Comparison of ENCODE assay signal across 17 cellular contexts in the genomic region with DNA sequence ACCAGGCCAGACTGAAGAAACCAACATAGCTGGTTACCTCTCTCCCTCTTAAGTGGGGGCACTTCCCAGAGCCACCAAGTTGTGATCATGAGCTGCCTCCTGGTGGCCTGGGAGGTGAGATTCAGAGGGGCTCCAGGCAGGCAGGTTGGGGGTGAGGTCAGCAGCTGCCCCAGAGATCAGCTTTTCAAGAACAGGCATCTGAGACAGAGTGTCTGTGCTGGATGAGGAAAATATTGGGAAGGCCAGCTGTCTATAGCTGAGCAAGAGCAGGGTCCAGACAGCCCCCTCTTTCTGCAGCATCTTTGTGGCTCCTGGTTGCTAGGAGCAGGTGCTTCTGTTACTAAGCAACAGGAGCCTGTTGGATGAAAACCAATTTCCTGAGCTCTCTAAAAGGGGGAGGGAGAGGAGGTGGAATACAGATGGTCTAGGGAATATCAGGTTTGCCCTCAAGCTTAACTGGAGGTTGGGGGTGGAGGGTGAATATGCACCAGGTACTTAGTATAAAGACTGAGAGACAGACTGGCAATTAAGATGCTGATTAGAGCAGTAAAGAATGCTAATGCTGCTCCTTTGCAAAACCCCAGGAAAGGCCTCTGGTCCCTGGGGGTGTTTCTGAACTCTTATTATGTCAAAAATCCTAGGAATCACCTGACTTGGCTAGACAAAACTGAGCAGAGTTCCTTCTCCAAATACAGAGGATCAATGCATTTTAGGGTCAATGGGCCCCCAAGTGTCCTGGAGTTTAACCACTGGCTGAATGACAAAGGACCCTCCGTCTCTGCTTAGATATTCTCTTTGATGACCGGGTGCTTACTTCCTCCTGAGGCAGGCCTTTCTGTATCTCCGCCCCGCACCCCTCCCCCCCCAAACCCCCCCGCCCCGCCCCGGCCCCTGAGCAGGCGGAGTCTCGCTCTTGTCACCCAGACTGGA. TPM values are rescaled to one million over a fixed set of nuclear protein-coding genes. Genes with fewer than 3 reads are reported as not detected.
A peak's percentile ranks its signal among the peaks of the same experiment; 100 is the strongest.
DNase-seq lines count a peak whose midpoint lies in the region; ATAC-seq lines count a peak whose summit lies in the region.
"Had no signal": no experiment of that assay in that cellular context is flagged by ENCODE, and none has a peak within 500 bp of the region (broad histone marks: within the 10 kb centered on the region; RNA-seq: fewer than 3 reads in every experiment).

No MANE protein-coding gene starts in this region.

- H3K4me1 ChIP-seq in HUES48 (ENCODE audit: control insufficient read depth, insufficient read depth, low read length) (peaks cover 27% of the 10 kb centered on the region), NT2/D1 (ENCODE audit: insufficient read depth, insufficient read length) (peaks cover 5% of the 10 kb centered on the region)
- H3K4me1 ChIP-seq: SJSA1 had no signal

- H3K36me3 ChIP-seq in HUES48 (ENCODE audit: control insufficient read depth, insufficient read depth, low read length), result no peaks in the 10 kb centered on the region
- no peaks in the 10 kb centered on the region for H3K36me3 ChIP-seq in NT2/D1 (ENCODE audit: insufficient read depth, insufficient read length, low read length)
- H3K36me3 ChIP-seq: SJSA1 had no signal

- DNase-seq in DMS79 (lab: John Stamatoyannopoulos, UW) (peak; percentile 69), NT2/D1 (ENCODE audit: low read depth, low spot score) (peak; percentile 92), iPS-NIHi11 (ENCODE audit: low spot score) (peak; percentile 59), left colon (no peak), A172 (ENCODE audit: low spot score) (no peak)
- no peak for DNase-seq in stimulated activated CD4-positive, alpha-beta T cell treated with anti-CD3 and anti-CD28 coated beads, Interleukin-4, amount 100 ng/mL, for 4 hours
- DNase-seq: activated CD4-positive, alpha-beta T cell treated with anti-CD3 and anti-CD28 coated beads, Interleukin-2, amount 50 U/mL, for 1 hour; NCI-H1930; stimulated activated naive B cell treated with anti-CD40 and anti-IgM and Interleukin-4, amounts not matched to agents 10 μg/mL and 1 μg/mL and 100 μg/mL, for 72 hours had no signal

- H3K9me3 ChIP-seq in HUES48 (ENCODE audit: control insufficient read depth, insufficient read depth, low read length), result no peaks in the 10 kb centered on the region
- H3K9me3 ChIP-seq in NT2/D1 (ENCODE audit: insufficient read depth, low read length), result peaks cover 37% of the 10 kb centered on the region; the same call in 1 of the 2 replicates
- H3K9me3 ChIP-seq: SJSA1 had no signal

- intact Hi-C loops in left colon (cut with DNase I, micrococcal nuclease), result no loop called here

- ATAC-seq in left colon (no peak), GM18867 (IDR thresholded peaks at IDR 0.05; ENCODE audit: unreplicated experiment) (no peak)
- ATAC-seq: activated naive CD4-positive, alpha-beta T cell treated with anti-CD3 and anti-CD28 coated beads, Interleukin-2, amount 50 U/mL, for 72 hours had no signal

- H3K27me3 ChIP-seq in HUES48 (ENCODE audit: control insufficient read depth, insufficient read depth, low read length), result peaks cover 8% of the 10 kb centered on the region; the same call in 1 of the 2 replicates
- no peaks in the 10 kb centered on the region for H3K27me3 ChIP-seq in NT2/D1 (ENCODE audit: insufficient read depth, insufficient read length)
- H3K27me3 ChIP-seq: SJSA1 had no signal

- H3K9ac ChIP-seq in HUES48 (ENCODE audit: low read depth, low read length) (no peak overlapping the region), NT2/D1 (ENCODE audit: insufficient read length, low read depth) (no peak overlapping the region)

- H3K27ac ChIP-seq in HUES48 (ENCODE audit: low read depth, low read length), result peak overlapping the region; percentile 81
- H3K27ac ChIP-seq: HL-60, SJSA1 had no signal

- H3K4me3 ChIP-seq in HUES48 (ENCODE audit: low read depth, low read length) (no peak overlapping the region), NT2/D1 (ENCODE audit: insufficient read length, low read depth) (no peak overlapping the region)
- H3K4me3 ChIP-seq: SJSA1 had no signal

RNA-seq across cellular contexts. Expression of a gene that starts 21.4 kb away (rescaled TPM):
- not detected for total RNA-seq in left colon
- total RNA-seq in A172 (2014; rRNA removed; shearing (Covaris generic)), result not detected in 2 replicates
- total RNA-seq: activated naive CD4-positive, alpha-beta T cell treated with anti-CD3 and anti-CD28 coated beads, Interleukin-2, amount 50 U/mL, for 72 hours; chondrocyte; liver; omental fat pad; SJSA1 had no signal

Comparison
In these comparisons a context has a peak if more than half of its experiments do, and no peak if none do; other contexts are left out.
1. DNase-seq: peak in DMS79 (single experiment), NT2/D1 (single experiment) and iPS-NIHi11 (single experiment); none in stimulated activated CD4-positive, alpha-beta T cell treated with anti-CD3 and anti-CD28 coated beads, Interleukin-4, amount 100 ng/mL, for 4 hours (0 of 2), left colon (0 of 2) and A172 (single experiment).